Comparison of ENCODE assay signal across 8 cellular contexts in genomic region chr17:40098846-40099626, GRCh38. TPM values are rescaled to one million over a fixed set of nuclear protein-coding genes. Genes with fewer than 3 reads are reported as not detected.
DNase-seq lines count a peak whose midpoint lies in the region; ATAC-seq and TF ChIP-seq lines count a peak whose summit lies in the region.

No MANE protein-coding gene starts in this region.

- peaks cover 56% of the 10 kb centered on the region for H3K27me3 Mint-ChIP-seq in GM23338 (ENCODE audit: insufficient read depth, low read depth, poor library complexity)
- H3K27me3 Mint-ChIP-seq in activated T-helper 2 cell treated with anti-CD3 and anti-CD28 coated beads, Interferon-gamma antibody, Interleukin-2, Interleukin-4, amounts not matched to agents 10 μg/mL and 5 μg/mL and 100 μg/mL, durations not matched to agents 14 hours and 24 hours and 36 hours (ENCODE audit: low read depth), result no peaks in the 10 kb centered on the region
- H3K27me3 Mint-ChIP-seq in natural killer cell (ENCODE audit: low read depth in 2 of 2), result no peaks in the 10 kb centered on the region
- H3K27me3 Mint-ChIP-seq in stimulated activated naive B cell treated with anti-CD40 and anti-IgM and Interleukin-4, amounts not matched to agents 10 μg/mL and 1 μg/mL and 100 μg/mL, for 72 hours, result no peaks in the 10 kb centered on the region

- H3K4me3 ChIP-seq in GM23338 (peak overlapping the region; percentile 75), LNCaP clone FGC (ENCODE audit: low read depth, low read length) (peak overlapping the region; percentile 81), fibroblast of lung (replicated peaks in 1 of 4; ENCODE audit: control extremely low read depth in 1 of 4, insufficient read depth in 1 of 4, low read depth in 3 of 4, low read length in 4 of 4) (peak overlapping the region; percentile 84 to 100 (median 90))

- H3K9me3 Mint-ChIP-seq in GM23338, result peaks cover 11% of the 10 kb centered on the region; the same call in 2 of the 3 replicates
- H3K9me3 Mint-ChIP-seq in activated T-helper 2 cell treated with anti-CD3 and anti-CD28 coated beads, Interferon-gamma antibody, Interleukin-2, Interleukin-4, amounts not matched to agents 10 μg/mL and 5 μg/mL and 100 μg/mL, durations not matched to agents 14 hours and 24 hours and 36 hours, result no peaks in the 10 kb centered on the region
- no peaks in the 10 kb centered on the region for H3K9me3 Mint-ChIP-seq in natural killer cell
- peaks cover 0 to 4% of the 10 kb centered on the region in 2 donors for H3K9me3 Mint-ChIP-seq in stimulated activated naive B cell treated with anti-CD40 and anti-IgM and Interleukin-4, amounts not matched to agents 10 μg/mL and 1 μg/mL and 100 μg/mL, for 72 hours

- H3K4me1 Mint-ChIP-seq in GM23338 (peaks cover 56% of the 10 kb centered on the region), natural killer cell (peaks cover 67 to 75% of the 10 kb centered on the region in 2 donors)
- H3K4me1 Mint-ChIP-seq in activated T-helper 2 cell treated with anti-CD3 and anti-CD28 coated beads, Interferon-gamma antibody, Interleukin-2, Interleukin-4, amounts not matched to agents 10 μg/mL and 5 μg/mL and 100 μg/mL, durations not matched to agents 14 hours and 24 hours and 36 hours (ENCODE audit: low read depth), result peaks cover 69% of the 10 kb centered on the region
- peaks cover 54 to 69% of the 10 kb centered on the region in 2 donors for H3K4me1 Mint-ChIP-seq in stimulated activated naive B cell treated with anti-CD40 and anti-IgM and Interleukin-4, amounts not matched to agents 10 μg/mL and 1 μg/mL and 100 μg/mL, for 72 hours

- H3K9ac ChIP-seq in fibroblast of lung (ENCODE audit: insufficient read depth, low read length), result peak overlapping the region; percentile 92

- intact Hi-C loops in activated T-helper 2 cell treated with anti-CD3 and anti-CD28 coated beads, Interferon-gamma antibody, Interleukin-2, Interleukin-4, amounts not matched to agents 10 μg/mL and 5 μg/mL and 100 μg/mL, durations not matched to agents 14 hours and 24 hours and 36 hours (cut with micrococcal nuclease), result loop anchor here (5.0 to 10.0 kb wide), 2 partner anchors 37 to 144 kb away; partner anchors contain the start of gene THRA
- intact Hi-C loops in natural killer cell (cut with micrococcal nuclease), result loop anchor here (1.0 kb wide), 1 partner anchor 8 kb away; no protein-coding TSS in a partner anchor

- CTCF ChIA-PET in RWPE1 (lab: Yijun Ruan, JAX), result interaction anchor here (0.5 to 1.9 kb wide), 6 partner anchors 11 to 137 kb away, joined by 3 to 11 read pairs (median 7); no protein-coding TSS in a partner anchor

- POLR2A ChIA-PET in RWPE1 (lab: Yijun Ruan, JAX; ENCODE audit: low non-redundant PET), result interaction anchor here (0.7 to 1.1 kb wide), 2 partner anchors 13 to 76 kb away, joined by 3 read pairs; no protein-coding TSS in a partner anchor

- H4K20me1 ChIP-seq in GM23338 (replicated peaks; ENCODE audit: insufficient read depth) (no peaks in the 10 kb centered on the region), fibroblast of lung (ENCODE audit: control insufficient read depth, extremely low read depth, insufficient read depth, low read length) (no peaks in the 10 kb centered on the region)

- H3K79me2 ChIP-seq in GM23338 (replicated peaks; ENCODE audit: insufficient read depth), result no peaks in the 10 kb centered on the region
- H3K79me2 ChIP-seq in fibroblast of lung (ENCODE audit: control insufficient read depth, insufficient read depth, low read length), result peaks cover 33% of the 10 kb centered on the region

- no peaks in the 10 kb centered on the region for H3K9me3 ChIP-seq in fibroblast of lung (ENCODE audit: control insufficient read depth, insufficient read depth, low read depth, low read length)

- DNase-seq in DMS79 (lab: John Stamatoyannopoulos, UW), result peak; percentile 96
- DNase-seq in GM23338 (ENCODE audit: low spot score), result peak; percentile 99
- peak; percentile 95 for DNase-seq in LNCaP clone FGC (ENCODE audit: low read depth)
- peak; percentile 100 for DNase-seq in RWPE1 (ENCODE audit: low spot score)
- peak; percentile 95 for DNase-seq in activated T-helper 2 cell treated with anti-CD3 and anti-CD28 coated beads, Interferon-gamma antibody, Interleukin-2, Interleukin-4, amounts not matched to agents 10 μg/mL and 5 μg/mL and 100 μg/mL, durations not matched to agents 14 hours and 24 hours and 36 hours (ENCODE audit: low spot score)
- peak; percentile 98 to 99 for DNase-seq in fibroblast of lung (ENCODE audit: low read depth in 2 of 2)
- DNase-seq in natural killer cell, result peak; percentile 98
- peak; percentile 90 for DNase-seq in stimulated activated naive B cell treated with anti-CD40 and anti-IgM and Interleukin-4, amounts not matched to agents 10 μg/mL and 1 μg/mL and 100 μg/mL, for 72 hours

- ATAC-seq in GM23338, result peak; percentile 69
- peak; percentile 65 to 83 (median 70) for ATAC-seq in natural killer cell
- peak; percentile 47 to 54 for ATAC-seq in stimulated activated naive B cell treated with anti-CD40 and anti-IgM and Interleukin-4, amounts not matched to agents 10 μg/mL and 1 μg/mL and 100 μg/mL, for 72 hours (replicated peaks)

- H3K36me3 Mint-ChIP-seq in GM23338 (ENCODE audit: low read depth) (peaks cover 42% of the 10 kb centered on the region), natural killer cell (no peaks in the 10 kb centered on the region)
- H3K36me3 Mint-ChIP-seq in activated T-helper 2 cell treated with anti-CD3 and anti-CD28 coated beads, Interferon-gamma antibody, Interleukin-2, Interleukin-4, amounts not matched to agents 10 μg/mL and 5 μg/mL and 100 μg/mL, durations not matched to agents 14 hours and 24 hours and 36 hours (ENCODE audit: low read depth), result peaks cover 48% of the 10 kb centered on the region
- H3K36me3 Mint-ChIP-seq in stimulated activated naive B cell treated with anti-CD40 and anti-IgM and Interleukin-4, amounts not matched to agents 10 μg/mL and 1 μg/mL and 100 μg/mL, for 72 hours, result peaks cover 24 to 38% of the 10 kb centered on the region in 2 donors

- TF ChIP-seq CTCF in GM23338 (conservative IDR thresholded peaks at IDR 0.05; ENCODE audit: low read depth in 2 of 2), result no peak
- no peak for TF ChIP-seq CTCF in LNCaP clone FGC (IDR thresholded peaks at IDR 0.05; ENCODE audit: control insufficient read depth, extremely low read depth, insufficient read depth)
- TF ChIP-seq CTCF in RWPE1 (conservative IDR thresholded peaks at IDR 0.05; ENCODE audit: low read depth), result no peak
- no peak for TF ChIP-seq CTCF in fibroblast of lung (conservative IDR thresholded peaks at IDR 0.05 in 1 of 2, IDR thresholded peaks at IDR 0.05 in 1 of 2; ENCODE audit: low read depth in 1 of 2, low read length in 2 of 2)
- no peak for TF ChIP-seq CTCF in natural killer cell (IDR thresholded peaks at IDR 0.05)

- H3K36me3 ChIP-seq in GM23338 (ENCODE audit: insufficient read depth) (no peaks in the 10 kb centered on the region), fibroblast of lung (ENCODE audit: control insufficient read depth, insufficient read depth, low read length) (peaks cover 20% of the 10 kb centered on the region)

- H3K4me3 Mint-ChIP-seq in GM23338 (peak overlapping the region; percentile 82), natural killer cell (peak overlapping the region; percentile 98)
- H3K4me3 Mint-ChIP-seq in activated T-helper 2 cell treated with anti-CD3 and anti-CD28 coated beads, Interferon-gamma antibody, Interleukin-2, Interleukin-4, amounts not matched to agents 10 μg/mL and 5 μg/mL and 100 μg/mL, durations not matched to agents 14 hours and 24 hours and 36 hours (ENCODE audit: low read depth), result peak overlapping the region; percentile 87
- peak overlapping the region; percentile 90 to 95 for H3K4me3 Mint-ChIP-seq in stimulated activated naive B cell treated with anti-CD40 and anti-IgM and Interleukin-4, amounts not matched to agents 10 μg/mL and 1 μg/mL and 100 μg/mL, for 72 hours

- H2AFZ ChIP-seq in GM23338 (peak overlapping the region; percentile 3), fibroblast of lung (ENCODE audit: low read length) (no peak overlapping the region)

- H3K4me1 ChIP-seq in GM23338 (ENCODE audit: insufficient read depth), result peaks cover 39% of the 10 kb centered on the region
- peaks cover 20% of the 10 kb centered on the region for H3K4me1 ChIP-seq in fibroblast of lung (ENCODE audit: control insufficient read depth, extremely low read depth, insufficient read depth, low read length)

- H3K27ac ChIP-seq in GM23338 (ENCODE audit: low read depth), result peak overlapping the region; percentile 72
- peak overlapping the region; percentile 98 for H3K27ac ChIP-seq in RWPE1
- H3K27ac ChIP-seq in fibroblast of lung (ENCODE audit: insufficient read depth, low read length), result peak overlapping the region; percentile 91

- H3K4me2 ChIP-seq in GM23338 (peak overlapping the region; percentile 98), fibroblast of lung (ENCODE audit: extremely low read depth, insufficient read depth, low read length) (peak overlapping the region; percentile 96)

- peaks cover 17% of the 10 kb centered on the region; the same call in 1 of the 2 replicates for H3F3A ChIP-seq in GM23338 (replicated peaks; ENCODE audit: low read depth)

- peaks cover 16% of the 10 kb centered on the region for H3K9me2 ChIP-seq in GM23338 (ENCODE audit: insufficient read depth)

- H3K27ac Mint-ChIP-seq in GM23338 (peak overlapping the region; percentile 89), natural killer cell (peak overlapping the region; percentile 94 to 96)
- H3K27ac Mint-ChIP-seq in activated T-helper 2 cell treated with anti-CD3 and anti-CD28 coated beads, Interferon-gamma antibody, Interleukin-2, Interleukin-4, amounts not matched to agents 10 μg/mL and 5 μg/mL and 100 μg/mL, durations not matched to agents 14 hours and 24 hours and 36 hours, result peak overlapping the region; percentile 71
- peak overlapping the region; percentile 82 for H3K27ac Mint-ChIP-seq in stimulated activated naive B cell treated with anti-CD40 and anti-IgM and Interleukin-4, amounts not matched to agents 10 μg/mL and 1 μg/mL and 100 μg/mL, for 72 hours

- H3K27me3 ChIP-seq in GM23338 (ENCODE audit: insufficient read depth) (peaks cover 14% of the 10 kb centered on the region), fibroblast of lung (ENCODE audit: control insufficient read depth, insufficient read depth, low read length) (no peaks in the 10 kb centered on the region)

RNA-seq across cellular contexts. Expression of gene NR1D1, which starts 1.4 kb away (rescaled TPM):
- 3.6 and 4.2 TPM in 2 replicates for total RNA-seq in GM23338 (2014; rRNA removed; shearing (Covaris generic))
- polyA plus RNA-seq in GM23338 (2016; fragmentation: Nextera tagmentation; extraction: Ambion mirVana), result 3.1 and 3.3 TPM in 2 replicates
- 6.6 and 6.8 TPM in 2 replicates for total RNA-seq in activated T-helper 2 cell treated with anti-CD3 and anti-CD28 coated beads, Interferon-gamma antibody, Interleukin-2, Interleukin-4, amounts not matched to agents 10 μg/mL and 5 μg/mL and 100 μg/mL, durations not matched to agents 14 hours and 24 hours and 36 hours
- 1.8 and 5.3 TPM in 2 replicates for total RNA-seq in fibroblast of lung
- polyA plus RNA-seq in fibroblast of lung, result 3.3 and 4.0 TPM in 2 replicates
- 9.4 and 10.7 TPM in 2 replicates for polyA plus RNA-seq in fibroblast of lung (2012)
- 21.2 and 35.6 TPM in 2 replicates for polyA minus RNA-seq in fibroblast of lung (ENCODE audit: low replicate concordance)
- total RNA-seq in natural killer cell, result 10 to 100 TPM in 1 of 3 donors, 1 to 10 TPM in 2; 8.8 to 10.1 (median 9.9) TPM

RNA-seq across cellular contexts. Expression of gene MSL1, which starts 22.7 kb away (rescaled TPM):
- 52.5 and 56.5 TPM in 2 replicates for total RNA-seq in GM23338 (2014; rRNA removed; shearing (Covaris generic))
- polyA plus RNA-seq in GM23338 (2016; fragmentation: Nextera tagmentation; extraction: Ambion mirVana) (14.3 and 16.2 TPM in 2 replicates), fibroblast of lung (65.6 and 86.3 TPM in 2 replicates)
- total RNA-seq in activated T-helper 2 cell treated with anti-CD3 and anti-CD28 coated beads, Interferon-gamma antibody, Interleukin-2, Interleukin-4, amounts not matched to agents 10 μg/mL and 5 μg/mL and 100 μg/mL, durations not matched to agents 14 hours and 24 hours and 36 hours, result 87.6 and 95.8 TPM in 2 replicates
- total RNA-seq in fibroblast of lung (43.9 and 52.4 TPM in 2 replicates), natural killer cell (100 to 1,000 TPM in 2 of 3 donors, 10 to 100 TPM in 1; 99.0 to 124 (median 110) TPM)
- 44.7 and 60.6 TPM in 2 replicates for polyA plus RNA-seq in fibroblast of lung (2012)
- polyA minus RNA-seq in fibroblast of lung (ENCODE audit: low replicate concordance), result 8.0 and 11.3 TPM in 2 replicates

RNA-seq across cellular contexts. Expression of gene THRA, which starts 36.3 kb away (rescaled TPM):
- 9.6 and 10.5 TPM in 2 replicates for total RNA-seq in GM23338 (2014; rRNA removed; shearing (Covaris generic))
- polyA plus RNA-seq in GM23338 (2016; fragmentation: Nextera tagmentation; extraction: Ambion mirVana), result 3.4 and 3.6 TPM in 2 replicates
- 4.9 and 5.6 TPM in 2 replicates for total RNA-seq in activated T-helper 2 cell treated with anti-CD3 and anti-CD28 coated beads, Interferon-gamma antibody, Interleukin-2, Interleukin-4, amounts not matched to agents 10 μg/mL and 5 μg/mL and 100 μg/mL, durations not matched to agents 14 hours and 24 hours and 36 hours
- total RNA-seq in fibroblast of lung, result 49.8 and 52.8 TPM in 2 replicates
- 27.2 and 30.8 TPM in 2 replicates for polyA plus RNA-seq in fibroblast of lung
- polyA plus RNA-seq in fibroblast of lung (2012), result 34.3 and 34.9 TPM in 2 replicates
- 43.5 and 67.0 TPM in 2 replicates for polyA minus RNA-seq in fibroblast of lung (ENCODE audit: low replicate concordance)
- 10 to 100 TPM; 40.8 to 55.7 (median 42.3) TPM for total RNA-seq in natural killer cell

RNA-seq across cellular contexts. Expression of gene CASC3, which starts 41.3 kb away (rescaled TPM):
- 76.1 and 82.9 TPM in 2 replicates for total RNA-seq in GM23338 (2014; rRNA removed; shearing (Covaris generic))
- polyA plus RNA-seq in GM23338 (2016; fragmentation: Nextera tagmentation; extraction: Ambion mirVana) (34.4 and 37.5 TPM in 2 replicates), fibroblast of lung (38.8 and 45.7 TPM in 2 replicates)
- total RNA-seq in activated T-helper 2 cell treated with anti-CD3 and anti-CD28 coated beads, Interferon-gamma antibody, Interleukin-2, Interleukin-4, amounts not matched to agents 10 μg/mL and 5 μg/mL and 100 μg/mL, durations not matched to agents 14 hours and 24 hours and 36 hours, result 118 and 120 TPM in 2 replicates
- total RNA-seq in fibroblast of lung (24.9 and 26.8 TPM in 2 replicates), natural killer cell (100 to 1,000 TPM; 178 to 213 (median 187) TPM)
- 37.0 and 38.7 TPM in 2 replicates for polyA plus RNA-seq in fibroblast of lung (2012)
- polyA minus RNA-seq in fibroblast of lung (ENCODE audit: low replicate concordance), result 48.8 and 56.0 TPM in 2 replicates

RNA-seq across cellular contexts. Expression of gene MED24, which starts 44.8 kb away (rescaled TPM):
- total RNA-seq in GM23338 (2014; rRNA removed; shearing (Covaris generic)), result 88.9 and 95.1 TPM in 2 replicates
- polyA plus RNA-seq in GM23338 (2016; fragmentation: Nextera tagmentation; extraction: Ambion mirVana), result 44.4 and 44.8 TPM in 2 replicates
- 110 and 116 TPM in 2 replicates for total RNA-seq in activated T-helper 2 cell treated with anti-CD3 and anti-CD28 coated beads, Interferon-gamma antibody, Interleukin-2, Interleukin-4, amounts not matched to agents 10 μg/mL and 5 μg/mL and 100 μg/mL, durations not matched to agents 14 hours and 24 hours and 36 hours
- 25.1 and 31.1 TPM in 2 replicates for total RNA-seq in fibroblast of lung
- polyA plus RNA-seq in fibroblast of lung, result 42.7 and 66.7 TPM in 2 replicates
- 32.7 and 46.9 TPM in 2 replicates for polyA plus RNA-seq in fibroblast of lung (2012)
- 122 and 302 TPM in 2 replicates for polyA minus RNA-seq in fibroblast of lung (ENCODE audit: low replicate concordance)
- 100 to 1,000 TPM; 115 to 141 (median 126) TPM for total RNA-seq in natural killer cell

Comparison
In these comparisons a context has a peak if more than half of its experiments do, and no peak if none do; other contexts are left out.
1. Peak in every context shown above with its lines: DNase-seq, ATAC-seq, H3K4me3 ChIP-seq and H3K27ac ChIP-seq.